19 cellular contexts compared by ENCODE assay signal in the genomic region with DNA sequence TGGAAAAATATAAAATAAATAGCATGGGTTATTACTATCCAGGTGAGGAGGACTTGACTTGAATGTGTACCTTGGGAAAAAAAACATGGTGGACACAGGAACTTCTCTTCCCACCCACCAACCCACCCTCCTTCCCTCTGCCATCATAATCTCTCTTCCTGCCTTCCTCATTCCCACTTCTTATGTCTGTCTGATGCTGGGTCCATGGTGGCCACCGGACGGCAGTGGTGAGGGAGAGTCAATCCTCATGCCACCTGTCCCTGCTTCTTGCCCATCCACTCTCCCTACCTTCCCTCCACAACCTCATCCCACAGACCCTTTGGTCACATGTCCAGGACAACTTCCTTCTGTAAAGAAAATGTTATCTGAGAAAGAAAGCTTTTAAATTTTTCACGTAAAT.
DNase-seq lines count a peak whose midpoint lies in the region; ATAC-seq, FAIRE-seq and TF ChIP-seq lines count a peak whose summit lies in the region.
"Had no signal": no experiment of that assay in that cellular context is flagged by ENCODE, and none has a peak within 500 bp of the region (broad histone marks: within the 10 kb centered on the region; RNA-seq: fewer than 3 reads in every experiment).

No MANE protein-coding gene starts in this region.

- in situ Hi-C loops in K562 (cut with MboI), result no loop called here

- TF ChIP-seq POLR2A in K562 (conservative IDR thresholded peaks at IDR 0.05), result no peak

- H3K9me3 ChIP-seq in K562 (replicated peaks; ENCODE audit: control insufficient read depth, insufficient read depth, low read depth, low read length), result no peaks in the 10 kb centered on the region
- H3K9me3 ChIP-seq: SJCRH30, thyroid gland had no signal

- H3K9ac ChIP-seq in K562 (ENCODE audit: insufficient read depth in 1 of 2, low read depth in 2 of 2, low read length in 2 of 2), result no peak overlapping the region
- H3K9ac ChIP-seq: parathyroid adenoma had no signal

- peak overlapping the region; percentile 85 for H3K27ac Mint-ChIP-seq in activated CD4-positive, alpha-beta memory T cell treated with anti-CD3 and anti-CD28 coated beads for 36 hours
- H3K27ac Mint-ChIP-seq in activated CD4-positive, alpha-beta memory T cell treated with anti-CD3 and anti-CD28 coated beads, Interleukin-2, amount 10 ng/mL, durations not matched to agents 7 days and 5 days, result no peak overlapping the region
- peak overlapping the region; percentile 93 for H3K27ac Mint-ChIP-seq in stimulated activated effector memory CD8-positive, alpha-beta T cell treated with anti-CD3 and anti-CD28 coated beads, Interleukin-12 subunit alpha, Interleukin-12 subunit beta, amount 100 ng/mL, for 72 hours
- H3K27ac Mint-ChIP-seq: mesothelial cell of epicardium had no signal

- no peaks in the 10 kb centered on the region for H4K20me1 ChIP-seq in K562 (replicated peaks; ENCODE audit: control insufficient read depth, insufficient read depth, low read length)

- H3K27me3 ChIP-seq in K562 (ENCODE audit: control insufficient read depth in 2 of 2, insufficient read depth in 2 of 2, low read length in 2 of 2), result no peaks in the 10 kb centered on the region
- H3K27me3 ChIP-seq: SJCRH30, thyroid gland had no signal

- H3K4me3 ChIP-seq in K562, result no peak overlapping the region
- H3K4me3 ChIP-seq: GM12878, SJCRH30, thyroid gland had no signal

- no TSS peak for BruUV-seq in K562 (replicated peaks; lab: Mats Ljungman, UMichigan)

- intact Hi-C loops in activated CD4-positive, alpha-beta memory T cell treated with anti-CD3 and anti-CD28 coated beads for 36 hours (cut with micrococcal nuclease), result loop anchor here (2.0 kb wide), 1 partner anchor 41 kb away; no protein-coding TSS in a partner anchor
- intact Hi-C loops in K562 (cut with micrococcal nuclease), result no loop called here

- peaks cover 54% of the 10 kb centered on the region for H3K79me2 ChIP-seq in K562 (ENCODE audit: control insufficient read depth, insufficient read depth, low read length)
- H3K79me2 ChIP-seq: parathyroid adenoma had no signal

- FAIRE-seq in K562 (lab: Jason Lieb, UNC), result peak; percentile 23
- FAIRE-seq: bronchial epithelial cell, endometrium, GM12878, HTR-8/SVneo had no signal

- H2AFZ ChIP-seq in K562 (ENCODE audit: low read depth, low read length), result no peak overlapping the region
- H2AFZ ChIP-seq: parathyroid adenoma had no signal

- H3K27me3 Mint-ChIP-seq in activated CD4-positive, alpha-beta memory T cell treated with anti-CD3 and anti-CD28 coated beads for 36 hours, result no peaks in the 10 kb centered on the region
- H3K27me3 Mint-ChIP-seq in activated CD4-positive, alpha-beta memory T cell treated with anti-CD3 and anti-CD28 coated beads, Interleukin-2, amount 10 ng/mL, durations not matched to agents 7 days and 5 days, result no peaks in the 10 kb centered on the region

- TF ChIP-seq RAD21 in K562 (CRISPR knock-in tag; conservative IDR thresholded peaks at IDR 0.05 in 1 of 2, IDR thresholded peaks at IDR 0.05 in 1 of 2), result no peak

- no peak for DNase-seq in activated CD4-positive, alpha-beta memory T cell treated with anti-CD3 and anti-CD28 coated beads for 36 hours
- DNase-seq in activated CD4-positive, alpha-beta memory T cell treated with anti-CD3 and anti-CD28 coated beads, Interleukin-2, amount 10 ng/mL, durations not matched to agents 7 days and 5 days, result no peak
- DNase-seq in HT-29 (ENCODE audit: low spot score), result peak; percentile 3
- DNase-seq in K562 (ENCODE audit: extremely low read depth in 1 of 4, low spot score in 3 of 4), result no peak
- DNase-seq in stimulated activated effector memory CD8-positive, alpha-beta T cell treated with anti-CD3 and anti-CD28 coated beads, Interleukin-12 subunit alpha, Interleukin-12 subunit beta, amount 100 ng/mL, for 72 hours (ENCODE audit: low spot score in 2 of 2), result no peak
- no peak for DNase-seq in NCI-H2029 treated with DMSO at 0.1 percent for 48 hours (lab: John Stamatoyannopoulos, UW)
- DNase-seq: activated T-cell treated with anti-CD3 and anti-CD28 coated beads, Interleukin-2, amount 50 U/mL, for 4 hours; islet precursor cell; SJCRH30; stimulated activated CD4-positive, alpha-beta T cell treated with anti-CD3 and anti-CD28 coated beads, Interleukin-12 subunit alpha, Interleukin-12 subunit beta, amount 100 ng/mL, for 4 hours; thyroid gland had no signal

- H3K4me1 ChIP-seq in K562 (replicated peaks in 1 of 2; ENCODE audit: control insufficient read depth in 2 of 2, insufficient read depth in 2 of 2, low read length in 2 of 2), result peaks cover 0 to 9% of the 10 kb centered on the region in 2 experiments; a peak in 2 of 5 replicates
- H3K4me1 ChIP-seq: parathyroid adenoma had no signal

- H3K36me3 ChIP-seq in K562 (ENCODE audit: control insufficient read depth, insufficient read depth, low read length), result peaks cover 73% of the 10 kb centered on the region; the same call in 2 of the 3 replicates
- H3K36me3 ChIP-seq: thyroid gland had no signal

- H3K4me1 Mint-ChIP-seq in activated CD4-positive, alpha-beta memory T cell treated with anti-CD3 and anti-CD28 coated beads for 36 hours (ENCODE audit: low read depth), result peaks cover 79% of the 10 kb centered on the region
- peaks cover 93% of the 10 kb centered on the region for H3K4me1 Mint-ChIP-seq in activated CD4-positive, alpha-beta memory T cell treated with anti-CD3 and anti-CD28 coated beads, Interleukin-2, amount 10 ng/mL, durations not matched to agents 7 days and 5 days
- H3K4me1 Mint-ChIP-seq in stimulated activated effector memory CD8-positive, alpha-beta T cell treated with anti-CD3 and anti-CD28 coated beads, Interleukin-12 subunit alpha, Interleukin-12 subunit beta, amount 100 ng/mL, for 72 hours, result peaks cover 90% of the 10 kb centered on the region

- CTCF ChIA-PET in activated CD4-positive, alpha-beta memory T cell treated with anti-CD3 and anti-CD28 coated beads for 36 hours (lab: Charles Lee), result interaction anchor here (0.7 to 1.3 kb wide), 3 partner anchors 24 to 68 kb away, joined by 3 to 8 read pairs (median 3); no protein-coding TSS in a partner anchor
- CTCF ChIA-PET in activated CD4-positive, alpha-beta memory T cell treated with anti-CD3 and anti-CD28 coated beads, Interleukin-2, amount 10 ng/mL, durations not matched to agents 7 days and 5 days (lab: Charles Lee), result interaction anchor here (1.0 to 5.6 kb wide), 2 partner anchors 9 to 20 kb away, joined by 5 to 28 read pairs; no protein-coding TSS in a partner anchor
- CTCF ChIA-PET in K562 (lab: Yijun Ruan, JAX; ENCODE audit: low intra/inter-chr PET ratio), result no interaction called here

- no peak for TF ChIP-seq EP300 in K562 (IDR thresholded peaks at IDR 0.05; ENCODE audit: low read length)

- no peak overlapping the region for H3K4me3 Mint-ChIP-seq in activated CD4-positive, alpha-beta memory T cell treated with anti-CD3 and anti-CD28 coated beads for 36 hours
- H3K4me3 Mint-ChIP-seq in activated CD4-positive, alpha-beta memory T cell treated with anti-CD3 and anti-CD28 coated beads, Interleukin-2, amount 10 ng/mL, durations not matched to agents 7 days and 5 days, result no peak overlapping the region
- H3K4me3 Mint-ChIP-seq in stimulated activated effector memory CD8-positive, alpha-beta T cell treated with anti-CD3 and anti-CD28 coated beads, Interleukin-12 subunit alpha, Interleukin-12 subunit beta, amount 100 ng/mL, for 72 hours, result peak overlapping the region; percentile 83
- H3K4me3 Mint-ChIP-seq: mesothelial cell of epicardium had no signal

- TF ChIP-seq CTCF in K562 (IDR thresholded peaks at IDR 0.05 in 2 of 3, conservative IDR thresholded peaks at IDR 0.05 in 1 of 3; ENCODE audit: insufficient read depth in 2 of 3, low read depth in 1 of 3, low read length in 3 of 3), result peak in 1 of 3 experiments; percentile 13; a peak in 1 of 6 replicates

- no peak overlapping the region for H3K27ac ChIP-seq in K562 (ENCODE audit: extremely low read depth, low read depth, low read length)
- H3K27ac ChIP-seq: parathyroid adenoma, SJCRH30, thyroid gland had no signal

- no peak for ATAC-seq in K562
- ATAC-seq in stimulated activated effector memory CD8-positive, alpha-beta T cell treated with anti-CD3 and anti-CD28 coated beads, Interleukin-12 subunit alpha, Interleukin-12 subunit beta, amount 100 ng/mL, for 72 hours, result no peak
- ATAC-seq in GM18511 (IDR thresholded peaks at IDR 0.05; ENCODE audit: unreplicated experiment), result no peak
- no peak for ATAC-seq in HG03378 (IDR thresholded peaks at IDR 0.05; ENCODE audit: unreplicated experiment)
- ATAC-seq: activated T-cell treated with anti-CD3 and anti-CD28 coated beads, Interleukin-2, amount 50 U/mL, for 4 hours; GM12878 had no signal

- peaks cover 35% of the 10 kb centered on the region for H3K36me3 Mint-ChIP-seq in activated CD4-positive, alpha-beta memory T cell treated with anti-CD3 and anti-CD28 coated beads for 36 hours
- peaks cover 59% of the 10 kb centered on the region for H3K36me3 Mint-ChIP-seq in activated CD4-positive, alpha-beta memory T cell treated with anti-CD3 and anti-CD28 coated beads, Interleukin-2, amount 10 ng/mL, durations not matched to agents 7 days and 5 days (ENCODE audit: low read depth)
- H3K36me3 Mint-ChIP-seq in stimulated activated effector memory CD8-positive, alpha-beta T cell treated with anti-CD3 and anti-CD28 coated beads, Interleukin-12 subunit alpha, Interleukin-12 subunit beta, amount 100 ng/mL, for 72 hours, result peaks cover 61% of the 10 kb centered on the region

- no peaks in the 10 kb centered on the region for H3K9me3 Mint-ChIP-seq in activated CD4-positive, alpha-beta memory T cell treated with anti-CD3 and anti-CD28 coated beads for 36 hours
- peaks cover 2% of the 10 kb centered on the region for H3K9me3 Mint-ChIP-seq in activated CD4-positive, alpha-beta memory T cell treated with anti-CD3 and anti-CD28 coated beads, Interleukin-2, amount 10 ng/mL, durations not matched to agents 7 days and 5 days
- no peaks in the 10 kb centered on the region for H3K9me3 Mint-ChIP-seq in stimulated activated effector memory CD8-positive, alpha-beta T cell treated with anti-CD3 and anti-CD28 coated beads, Interleukin-12 subunit alpha, Interleukin-12 subunit beta, amount 100 ng/mL, for 72 hours

- POLR2A ChIA-PET in activated CD4-positive, alpha-beta memory T cell treated with anti-CD3 and anti-CD28 coated beads for 36 hours (lab: Charles Lee), result no interaction called here
- POLR2A ChIA-PET in activated CD4-positive, alpha-beta memory T cell treated with anti-CD3 and anti-CD28 coated beads, Interleukin-2, amount 10 ng/mL, durations not matched to agents 7 days and 5 days (lab: Charles Lee), result interaction anchor here (1.4 to 12.8 kb wide), 5 partner anchors 9 to 103 kb away, joined by 5 to 198 read pairs (median 19); no protein-coding TSS in a partner anchor
- POLR2A ChIA-PET in K562 (lab: Yijun Ruan, JAX), result no interaction called here

- no peaks in the 10 kb centered on the region for H3K9me1 ChIP-seq in K562 (ENCODE audit: control insufficient read depth, insufficient read depth, low read length)

- whole genome bisulfite sequencing in K562 (ENCODE audit: insufficient coverage, low coverage, missing lambda C conversion rate), result 64% methylated on average over 3 of the region's 3 CpGs

- no peak overlapping the region for H3K4me2 ChIP-seq in K562 (ENCODE audit: insufficient read depth, low read length)

TF ChIP-seq in K562, 482 proteins besides CTCF, POLR2A, EP300 and RAD21 (continues in another document):
- no peak for TF ChIP-seq GTF2A2 (tag; IDR thresholded peaks at IDR 0.05)
